Comparison of ENCODE assay signal across 8 cellular contexts in the genomic region with DNA sequence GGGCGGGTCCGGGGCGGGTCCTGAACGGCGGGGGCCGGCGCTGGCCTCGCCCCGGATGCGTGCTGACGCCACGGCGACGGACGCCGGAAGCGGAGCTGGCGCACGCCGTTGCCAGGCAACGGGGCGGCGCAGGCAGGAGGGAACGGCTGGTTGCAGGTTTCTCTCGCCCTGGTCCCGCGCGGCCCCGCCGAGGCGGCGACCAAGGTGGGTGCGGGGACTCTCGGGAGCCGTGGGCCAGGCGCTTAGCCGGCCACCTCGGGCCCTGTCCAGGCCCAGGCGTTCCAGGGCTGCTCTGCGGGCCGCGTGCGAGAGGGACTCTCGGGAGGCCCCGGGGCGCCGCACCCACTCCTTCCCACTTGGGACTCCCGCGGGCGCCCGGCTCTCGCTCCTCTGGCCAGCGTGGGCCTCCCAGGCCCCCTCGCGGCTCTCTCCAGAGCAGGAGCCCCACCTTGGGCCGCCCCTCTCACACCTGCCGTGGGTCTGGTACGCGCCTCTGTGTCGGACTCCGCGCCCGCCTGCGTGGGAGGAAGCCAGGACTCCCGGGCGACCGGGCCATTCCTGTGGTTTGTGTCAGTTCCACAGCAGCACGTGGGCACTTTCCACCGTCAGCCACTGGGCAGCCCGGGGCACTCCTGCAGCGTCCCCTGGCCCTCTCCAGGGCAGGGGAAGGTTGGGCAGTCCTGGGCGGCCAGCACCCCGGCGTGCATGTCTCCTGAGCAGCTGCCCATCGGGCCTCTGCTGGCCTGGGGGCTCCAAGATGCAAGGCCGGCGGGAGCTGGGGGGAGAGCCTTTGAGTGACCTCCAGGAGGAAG. TPM values are rescaled to one million over a fixed set of nuclear protein-coding genes. Genes with fewer than 3 reads are reported as not detected.
DNase-seq lines count a peak whose midpoint lies in the region; ATAC-seq and TF ChIP-seq lines count a peak whose summit lies in the region.

TSS of gene CLBA1 (plus strand) at position 114 of the 812 bp plus-strand sequence. CDS start at position 758, 644 bp downstream.

- no peaks in the 10 kb centered on the region for H3K9me2 ChIP-seq in SU-DHL-6 (replicated peaks; ENCODE audit: insufficient read depth, low read length)

- H3F3A ChIP-seq in SU-DHL-6 (ENCODE audit: insufficient read depth), result no peaks in the 10 kb centered on the region

- H3K9ac ChIP-seq in SU-DHL-6 (ENCODE audit: low read length), result peak within 1 kb of the TSS; percentile 44

- no peaks in the 10 kb centered on the region for H3K9me3 ChIP-seq in SU-DHL-6 (ENCODE audit: insufficient read depth, low read length)
- H3K9me3 ChIP-seq in right atrium auricular region, result no peaks in the 10 kb centered on the region
- H3K9me3 ChIP-seq in psoas muscle, result no peaks in the 10 kb centered on the region

- H3K27me3 ChIP-seq in SU-DHL-6 (ENCODE audit: low read length) (no peaks in the 10 kb centered on the region), right atrium auricular region (no peaks in the 10 kb centered on the region), psoas muscle (ENCODE audit: insufficient read depth in 3 of 3, low read length in 2 of 3) (no peaks in the 10 kb centered on the region)

- WGBS in psoas muscle, 3 donors, result 1 to 2% (median 2%) methylated on average over 41 to 77 of the region's 77 CpGs

- peak within 1 kb of the TSS; percentile 65 for H2AFZ ChIP-seq in SU-DHL-6 (ENCODE audit: low read depth, low read length, severe bottlenecking)

- ATAC-seq in psoas muscle, result peak; percentile 94 to 99 (median 98)

- no peaks in the 10 kb centered on the region for H3K36me3 ChIP-seq in SU-DHL-6 (ENCODE audit: low read length)
- no peaks in the 10 kb centered on the region for H3K36me3 ChIP-seq in right atrium auricular region
- H3K36me3 ChIP-seq in psoas muscle (ENCODE audit: insufficient read depth in 1 of 2, low read depth in 1 of 2), result no peaks in the 10 kb centered on the region

- intact Hi-C loops in psoas muscle (cut with DNase I), result loop anchor here in 1 of 2 donors (5.0 kb wide), 1 partner anchor 36 kb away; the partner anchor contains the start of gene CDCA4

- CTCF ChIA-PET in GM10248 (lab: Yijun Ruan, JAX), result interaction anchor here (5.7 kb wide), 1 partner anchor 60 kb away, joined by 54 read pairs; no protein-coding TSS in a partner anchor
- CTCF ChIA-PET in HEK293T (lab: Yijun Ruan, JAX), result interaction anchor here (1.0 to 1.5 kb wide), 4 partner anchors 10 to 60 kb away, joined by 3 to 6 read pairs (median 4); no protein-coding TSS in a partner anchor

- TF ChIP-seq CTCF in GM10248 (IDR thresholded peaks at IDR 0.05; ENCODE audit: control extremely low read depth, extremely low read depth, low read depth, missing control alignments) (no peak), SU-DHL-6 (IDR thresholded peaks at IDR 0.05; ENCODE audit: insufficient read depth, low read length, poor library complexity, severe bottlenecking) (no peak), right atrium auricular region (IDR thresholded peaks at IDR 0.05) (no peak), psoas muscle (IDR thresholded peaks at IDR 0.05) (no peak)

- H3K4me3 ChIP-seq in SU-DHL-6 (ENCODE audit: insufficient read depth, low read length, poor library complexity, severe bottlenecking) (peak within 1 kb of the TSS; percentile 52), right atrium auricular region (peak within 1 kb of the TSS; percentile 70 to 72), psoas muscle (peak within 1 kb of the TSS; percentile 93)

- DNase-seq in GM10248 (ENCODE audit: extremely low spot score), result peak; percentile 100
- peak; percentile 99 for DNase-seq in HEK293T (ENCODE audit: extremely low spot score)
- peak; percentile 83 for DNase-seq in MV-4-11 (lab: John Stamatoyannopoulos, UW)
- DNase-seq in amniotic epithelial cell (ENCODE audit: low read depth), result peak; percentile 80
- no peak for DNase-seq in right atrium auricular region (ENCODE audit: low spot score)
- peak; percentile 91 to 94 for DNase-seq in psoas muscle
- DNase-seq in ureter (ENCODE audit: low spot score), result peak; percentile 86

- H3K27ac ChIP-seq in SU-DHL-6 (ENCODE audit: low read depth, low read length), result no peak within 1 kb of the TSS
- peak within 1 kb of the TSS; percentile 61 to 76 for H3K27ac ChIP-seq in right atrium auricular region
- peak within 1 kb of the TSS; percentile 76 for H3K27ac ChIP-seq in psoas muscle

- POLR2A ChIA-PET in GM10248 (lab: Yijun Ruan, JAX) (no interaction called here), HEK293T (lab: Yijun Ruan, JAX) (interaction anchor here (0.9 to 2.0 kb wide), 6 partner anchors 13 to 96 kb away, joined by 3 to 13 read pairs (median 3); partner anchors contain the start of gene CDCA4)

- H3K4me1 ChIP-seq in right atrium auricular region, result peaks cover 0 to 17% of the 10 kb centered on the region in 2 donors
- peaks cover 9% of the 10 kb centered on the region for H3K4me1 ChIP-seq in psoas muscle

- no peaks in the 10 kb centered on the region for H4K20me1 ChIP-seq in SU-DHL-6 (ENCODE audit: low read depth, low read length)

- no peaks in the 10 kb centered on the region for H3K79me2 ChIP-seq in SU-DHL-6 (ENCODE audit: insufficient read depth, low read length)

- H3K4me2 ChIP-seq in SU-DHL-6 (ENCODE audit: low read depth, low read length, poor library complexity, severe bottlenecking), result peak within 1 kb of the TSS; percentile 64

TF ChIP-seq in HEK293T, 16 proteins besides CTCF, POLR2A, EP300 and RAD21:
- TF ChIP-seq SP1 (IDR thresholded peaks at IDR 0.05), result no peak
- TF ChIP-seq, protein P1, sequence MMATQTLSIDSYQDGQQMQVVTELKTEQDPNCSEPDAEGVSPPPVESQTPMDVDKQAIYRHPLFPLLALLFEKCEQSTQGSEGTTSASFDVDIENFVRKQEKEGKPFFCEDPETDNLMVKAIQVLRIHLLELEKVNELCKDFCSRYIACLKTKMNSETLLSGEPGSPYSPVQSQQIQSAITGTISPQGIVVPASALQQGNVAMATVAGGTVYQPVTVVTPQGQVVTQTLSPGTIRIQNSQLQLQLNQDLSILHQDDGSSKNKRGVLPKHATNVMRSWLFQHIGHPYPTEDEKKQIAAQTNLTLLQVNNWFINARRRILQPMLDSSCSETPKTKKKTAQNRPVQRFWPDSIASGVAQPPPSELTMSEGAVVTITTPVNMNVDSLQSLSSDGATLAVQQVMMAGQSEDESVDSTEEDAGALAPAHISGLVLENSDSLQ (IDR thresholded peaks at IDR 0.05), result no peak
- no peak for TF ChIP-seq ARNT (IDR thresholded peaks at IDR 0.05)
- no peak for TF ChIP-seq CTBP1 (IDR thresholded peaks at IDR 0.05; ENCODE audit: borderline replicate concordance)
- no peak for TF ChIP-seq ZNF384 (IDR thresholded peaks at IDR 0.05)
- TF ChIP-seq FOXM1 (IDR thresholded peaks at IDR 0.05; ENCODE audit: borderline replicate concordance), result no peak
- TF ChIP-seq NFRKB (IDR thresholded peaks at IDR 0.05), result no peak
- no peak for TF ChIP-seq FOXA1 (IDR thresholded peaks at IDR 0.05)
- no peak for TF ChIP-seq HDGF (IDR thresholded peaks at IDR 0.05; ENCODE audit: borderline replicate concordance)
- no peak for TF ChIP-seq BHLHE40 (IDR thresholded peaks at IDR 0.05; ENCODE audit: borderline replicate concordance)

RNA-seq across cellular contexts. Expression of gene CLBA1, which starts in this region (rescaled TPM):
- total RNA-seq in right atrium auricular region, result 1 to 10 TPM; 2.0 to 2.2 TPM
- total RNA-seq in psoas muscle, result 1 to 10 TPM; 1.3 to 2.2 (median 1.6) TPM
- 1 to 10 TPM; 1.7 to 6.8 (median 6.1) TPM for polyA plus RNA-seq in psoas muscle
- 17.3 TPM for total RNA-seq in ureter
